Comparison of ENCODE assay signal across 11 cellular contexts in genomic region chr10:63670291-63670898, GRCh38.
DNase-seq lines count a peak whose midpoint lies in the region; ATAC-seq and TF ChIP-seq lines count a peak whose summit lies in the region.
"Had no signal": no experiment of that assay in that cellular context is flagged by ENCODE, and none has a peak within 500 bp of the region (broad histone marks: within the 10 kb centered on the region; RNA-seq: fewer than 3 reads in every experiment).

No MANE protein-coding gene starts in this region.

- peak overlapping the region; percentile 20 to 22 for H3K27ac ChIP-seq in mucosa of rectum (ENCODE audit: low read depth in 2 of 2, low read length in 2 of 2)

- no peaks in the 10 kb centered on the region for H3K9me3 ChIP-seq in mucosa of rectum (ENCODE audit: control insufficient read depth in 2 of 2, low read length in 2 of 2)
- H3K9me3 ChIP-seq: Caco-2 had no signal

- peak; percentile 65 for ATAC-seq in HG02678 (IDR thresholded peaks at IDR 0.05; ENCODE audit: unreplicated experiment)

- H3K9ac ChIP-seq in mucosa of rectum (ENCODE audit: low read depth in 1 of 2, low read length in 2 of 2), result no peak overlapping the region

- H3K27me3 ChIP-seq in mucosa of rectum (ENCODE audit: control insufficient read depth in 2 of 2, insufficient read depth in 2 of 2, low read length in 2 of 2), result no peaks in the 10 kb centered on the region

- TF ChIP-seq POLR2A in erythroblast (IDR thresholded peaks at IDR 0.05; ENCODE audit: low read length), result no peak

- H3K4me1 ChIP-seq in mucosa of rectum (ENCODE audit: control insufficient read depth in 2 of 2, insufficient read depth in 2 of 2, low read length in 2 of 2), result peaks cover 0 to 2% of the 10 kb centered on the region in 2 donors

- no peak overlapping the region for H3K4me3 ChIP-seq in mucosa of rectum (ENCODE audit: low read length in 2 of 2)

- no peaks in the 10 kb centered on the region for H3K36me3 ChIP-seq in mucosa of rectum (ENCODE audit: control insufficient read depth in 2 of 2, insufficient read depth in 2 of 2, low read length in 2 of 2)

- DNase-seq in EH (ENCODE audit: low read depth) (peak; percentile 4), cerebellum (ENCODE audit: low spot score) (peak; percentile 6), GM19238 (ENCODE audit: insufficient read length, low spot score) (no peak), NK-92 (lab: John Stamatoyannopoulos, UW; ENCODE audit: unreplicated experiment) (no peak), ecto neural progenitor cell (ENCODE audit: low spot score) (no peak), erythroblast (lab: John Stamatoyannopoulos, UW) (no peak)
- DNase-seq: activated T-cell treated with anti-CD3 and anti-CD28 coated beads, Interleukin-2, amount 50 U/mL, for 48 hours; Caco-2; NK-92 treated with Interleukin-12 subunit alpha and Interleukin-12 subunit beta, amount 100 ng/mL, for 24 hours had no signal

Comparison
In these comparisons a context has a peak if more than half of its experiments do, and no peak if none do; other contexts are left out.
1. DNase-seq: peak in EH (single experiment) and cerebellum (single experiment); none in GM19238 (single experiment), NK-92 (single experiment), ecto neural progenitor cell (single experiment) and erythroblast (0 of 2).